ENCODE assay signal across 8 cellular contexts in the genomic region with DNA sequence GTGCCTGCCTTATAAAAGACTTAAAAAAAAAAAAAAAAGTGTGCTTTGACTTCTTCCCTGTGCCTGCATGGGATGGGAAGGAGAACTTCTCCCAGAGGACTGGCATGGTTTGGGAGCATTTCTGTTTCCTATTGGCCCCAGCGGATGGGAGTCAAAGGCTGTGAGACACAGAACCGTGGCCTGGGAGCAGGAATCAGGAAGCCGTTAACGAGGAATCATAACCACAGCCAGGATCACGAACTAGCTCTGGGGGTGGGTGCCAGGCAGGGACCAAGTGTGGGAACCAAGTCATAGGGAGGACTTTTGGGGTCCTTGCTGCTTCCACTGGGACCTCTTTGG. TPM values are rescaled to one million over a fixed set of nuclear protein-coding genes. Genes with fewer than 3 reads are reported as not detected.
DNase-seq lines count a peak whose midpoint lies in the region; ATAC-seq and TF ChIP-seq lines count a peak whose summit lies in the region.

No MANE protein-coding gene starts in this region.

- peak overlapping the region; percentile 31 for H3K27ac Mint-ChIP-seq in T-helper 2 cell treated with Interferon-gamma antibody and Interleukin-4, amounts not matched to agents 5 μg/mL and 100 μg/mL, for 36 hours

- ATAC-seq in upper lobe of right lung (no peak), HG03159 (IDR thresholded peaks at IDR 0.05; ENCODE audit: unreplicated experiment) (no peak)

- peak overlapping the region; percentile 36 for H3K4me3 Mint-ChIP-seq in T-helper 2 cell treated with Interferon-gamma antibody and Interleukin-4, amounts not matched to agents 5 μg/mL and 100 μg/mL, for 36 hours

- H3K36me3 ChIP-seq in ectodermal cell (ENCODE audit: control insufficient read depth, insufficient read depth, low read length) (no peaks in the 10 kb centered on the region), upper lobe of right lung (no peaks in the 10 kb centered on the region)

- no peaks in the 10 kb centered on the region for H3K27me3 ChIP-seq in ectodermal cell (ENCODE audit: control insufficient read depth, insufficient read depth, low read length, poor library complexity, severe bottlenecking)
- H3K27me3 ChIP-seq in upper lobe of right lung = no peaks in the 10 kb centered on the region

- no peak for DNase-seq in T-helper 2 cell treated with Interferon-gamma antibody and Interleukin-4, amounts not matched to agents 5 μg/mL and 100 μg/mL, for 36 hours (ENCODE audit: low spot score)
- DNase-seq in T-helper 2 cell (no peak), lung microvascular endothelial cell (ENCODE audit: low read depth in 2 of 2) (peak; percentile 68 to 81), upper lobe of right lung (no peak), NCI-H187 (lab: John Stamatoyannopoulos, UW) (no peak)
- DNase-seq in effector CD8-positive, alpha-beta T cell (lab: John Stamatoyannopoulos, UW) = no peak

- no peak for TF ChIP-seq CTCF in upper lobe of right lung (IDR thresholded peaks at IDR 0.05)

- H3K4me1 Mint-ChIP-seq in T-helper 2 cell treated with Interferon-gamma antibody and Interleukin-4, amounts not matched to agents 5 μg/mL and 100 μg/mL, for 36 hours (ENCODE audit: low read depth) = peaks cover 44% of the 10 kb centered on the region

- H3K27ac ChIP-seq in ectodermal cell (ENCODE audit: insufficient read depth, low read depth, low read length, poor library complexity, severe bottlenecking) (peak overlapping the region; percentile 86), upper lobe of right lung (peak overlapping the region; percentile 82)

- H3K9me3 ChIP-seq in ectodermal cell (ENCODE audit: control insufficient read depth, low read length) (no peaks in the 10 kb centered on the region), upper lobe of right lung (no peaks in the 10 kb centered on the region)

- H3K36me3 Mint-ChIP-seq in T-helper 2 cell treated with Interferon-gamma antibody and Interleukin-4, amounts not matched to agents 5 μg/mL and 100 μg/mL, for 36 hours (ENCODE audit: low read depth) = peaks cover 10% of the 10 kb centered on the region

- H3K4me3 ChIP-seq in ectodermal cell (ENCODE audit: insufficient read depth, low read depth, low read length) (peak overlapping the region; percentile 33), upper lobe of right lung (peak overlapping the region; percentile 41)

- H3K27me3 Mint-ChIP-seq in T-helper 2 cell treated with Interferon-gamma antibody and Interleukin-4, amounts not matched to agents 5 μg/mL and 100 μg/mL, for 36 hours (ENCODE audit: low read depth) = no peaks in the 10 kb centered on the region

- intact Hi-C loops in upper lobe of right lung (cut with DNase I) = no loop called here

- WGBS in ectodermal cell, 2 experiments = 33 to 38% methylated on average over 5 of the region's 5 CpGs

- peaks cover 26% of the 10 kb centered on the region for H3K4me1 ChIP-seq in ectodermal cell (ENCODE audit: control insufficient read depth, insufficient read depth, low read length)
- H3K4me1 ChIP-seq in upper lobe of right lung = peaks cover 46% of the 10 kb centered on the region

- H3K9me3 Mint-ChIP-seq in T-helper 2 cell treated with Interferon-gamma antibody and Interleukin-4, amounts not matched to agents 5 μg/mL and 100 μg/mL, for 36 hours = peaks cover 2% of the 10 kb centered on the region

RNA-seq across cellular contexts. Expression of gene C1QTNF6, which starts 0.5 kb away (rescaled TPM):
- 16.9 TPM for polyA plus RNA-seq in ectodermal cell (2013, experiment 1 of 4)
- polyA plus RNA-seq in ectodermal cell (2013, experiment 2 of 4) = 18.6 TPM
- 14.0 TPM for polyA plus RNA-seq in ectodermal cell (2013, experiment 3 of 4)
- polyA plus RNA-seq in ectodermal cell (2013, experiment 4 of 4) = 18.2 TPM
- total RNA-seq in lung microvascular endothelial cell (0.99 and 4.6 TPM in 2 replicates), upper lobe of right lung (6.1 TPM)

RNA-seq across cellular contexts. Expression of gene SSTR3, which starts 24.8 kb away (rescaled TPM):
- 0.74 TPM for polyA plus RNA-seq in ectodermal cell (2013, experiment 1 of 4)
- polyA plus RNA-seq in ectodermal cell (2013, experiment 2 of 4) = 0.73 TPM
- polyA plus RNA-seq in ectodermal cell (2013, experiment 3 of 4) = 0.43 TPM
- polyA plus RNA-seq in ectodermal cell (2013, experiment 4 of 4) = 0.53 TPM
- not detected in 2 replicates for total RNA-seq in lung microvascular endothelial cell
- not detected for total RNA-seq in upper lobe of right lung

RNA-seq across cellular contexts. Expression of gene IL2RB, which starts 37.8 kb away (rescaled TPM):
- 1.3 TPM for polyA plus RNA-seq in ectodermal cell (2013, experiment 1 of 4)
- 1.5 TPM for polyA plus RNA-seq in ectodermal cell (2013, experiment 2 of 4)
- 1.3 TPM for polyA plus RNA-seq in ectodermal cell (2013, experiment 3 of 4)
- polyA plus RNA-seq in ectodermal cell (2013, experiment 4 of 4) = 0.93 TPM
- total RNA-seq in lung microvascular endothelial cell (not detected in 2 replicates), upper lobe of right lung (10.6 TPM)

RNA-seq across cellular contexts. Expression of gene RAC2, which starts 56.5 kb away (rescaled TPM):
- 0.91 TPM for polyA plus RNA-seq in ectodermal cell (2013, experiment 1 of 4)
- polyA plus RNA-seq in ectodermal cell (2013, experiment 2 of 4) = 0.80 TPM
- 0.85 TPM for polyA plus RNA-seq in ectodermal cell (2013, experiment 3 of 4)
- polyA plus RNA-seq in ectodermal cell (2013, experiment 4 of 4) = 0.77 TPM
- 3.0 and 15.3 TPM in 2 replicates for total RNA-seq in lung microvascular endothelial cell
- total RNA-seq in upper lobe of right lung = 107 TPM

Comparison
In these comparisons a context has a peak if more than half of its experiments do, and no peak if none do; other contexts are left out.
1. DNase-seq: peak in lung microvascular endothelial cell (2 of 2); none in T-helper 2 cell treated with Interferon-gamma antibody and Interleukin-4, amounts not matched to agents 5 μg/mL and 100 μg/mL, for 36 hours (single experiment), T-helper 2 cell (0 of 5), upper lobe of right lung (single experiment), effector CD8-positive, alpha-beta T cell (single experiment) and NCI-H187 (0 of 2).
2. RNA of gene IL2RB, which starts 37.8 kb away (total RNA-seq): 10.6 TPM in upper lobe of right lung (single experiment); not detected in lung microvascular endothelial cell; every median in the first group is over 10 times any median in the second.